21 cellular contexts compared by ENCODE assay signal in genomic region chr2:69026638-69027037, GRCh38. TPM values are rescaled to one million over a fixed set of nuclear protein-coding genes. Genes with fewer than 3 reads are reported as not detected.
"Had no signal": no experiment of that assay in that cellular context is flagged by ENCODE, and none has a peak within 500 bp of the region (broad histone marks: within the 10 kb centered on the region; RNA-seq: fewer than 3 reads in every experiment).

No MANE protein-coding gene starts in this region.

- H3K27me3 ChIP-seq: adrenal gland had no signal

- H3K36me3 ChIP-seq: adrenal gland had no signal

- FAIRE-seq: TTC549 had no signal

- H3K4me3 ChIP-seq: adrenal gland, SK-N-MC had no signal

- DNase-seq: activated B cell treated with CpG ODN at 0.5 μM for 24 hours; activated CD4-positive, alpha-beta T cell treated with anti-CD3 and anti-CD28 coated beads for 1 hour; activated CD4-positive, alpha-beta T cell treated with anti-CD3 and anti-CD28 coated beads, Interleukin-2, amount 50 U/mL, for 1 hour; activated gamma-delta T cell; activated naive CD4-positive, alpha-beta T cell treated with anti-CD3 and anti-CD28 coated beads, Interleukin-2, amount 50 U/mL, for 16 hours; activated naive CD8-positive, alpha-beta T cell treated with anti-CD3 and anti-CD28 coated beads, Interleukin-2, amount 10 ng/mL, durations not matched to agents 7 days and 5 days; activated T-cell treated with anti-CD3 and anti-CD28 coated beads for 4 hours; NCI-H1048; NCI-H146; NCI-H2171; T1000 had no signal

- H3K27ac ChIP-seq: adrenal gland, SK-N-MC had no signal

- ATAC-seq: T-cell had no signal

RNA-seq across cellular contexts. Expression of gene ANTXR1, which starts 13.7 kb away (rescaled TPM):
- total RNA-seq: activated B cell treated with CpG ODN at 0.5 μM for 24 hours; activated CD4-positive, alpha-beta memory T cell treated with anti-CD3 and anti-CD28 coated beads, Interleukin-2, amount 10 ng/mL, durations not matched to agents 7 days and 5 days; OCI-LY7 had no signal

RNA-seq across cellular contexts. Expression of gene GKN1, which starts 52.2 kb away (rescaled TPM):
- total RNA-seq: activated B cell treated with CpG ODN at 0.5 μM for 24 hours; activated CD4-positive, alpha-beta memory T cell treated with anti-CD3 and anti-CD28 coated beads, Interleukin-2, amount 10 ng/mL, durations not matched to agents 7 days and 5 days; activated CD8-positive, alpha-beta memory T cell treated with anti-CD3 and anti-CD28 coated beads for 36 hours; activated naive CD8-positive, alpha-beta T cell treated with anti-CD3 and anti-CD28 coated beads, Interleukin-2, amount 10 ng/mL, durations not matched to agents 7 days and 5 days; activated T-helper 17 cell treated with anti-CD3 and anti-CD28 coated beads, Interleukin-2, amount 50 U/mL, for 72 hours; cardiac septum; OCI-LY7; Right ventricle myocardium inferior; T-cell had no signal
